ENCODE assay signal across 21 cellular contexts in the genomic region with DNA sequence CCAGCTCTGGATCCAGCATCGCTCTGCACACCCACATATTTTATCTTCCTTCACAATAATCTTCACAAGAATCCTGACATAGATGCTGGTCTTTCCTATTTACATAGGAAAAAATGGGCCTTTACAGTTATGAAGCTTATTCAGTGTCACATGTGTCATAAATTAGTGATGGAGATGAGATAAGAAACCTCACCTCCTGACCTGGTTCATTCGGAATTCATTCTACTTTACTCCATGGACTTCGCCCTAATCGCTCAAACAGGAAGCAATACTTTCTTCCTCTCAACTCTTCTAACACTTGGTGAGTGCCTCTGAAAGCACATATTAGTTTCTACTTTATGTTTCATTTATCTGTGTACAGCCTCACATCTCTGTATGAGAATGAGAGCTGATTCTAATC.
"Had no signal": no experiment of that assay in that cellular context is flagged by ENCODE, and none has a peak within 500 bp of the region (broad histone marks: within the 10 kb centered on the region; RNA-seq: fewer than 3 reads in every experiment).

No MANE protein-coding gene starts in this region.

- ATAC-seq: left lung; natural killer cell treated with Interleukin-12 subunit alpha and Interleukin-12 subunit beta and Interleukin-15 and Interleukin-18, amount 100 ng/mL, for 72 hours; sciatic nerve; stimulated activated effector memory CD8-positive, alpha-beta T cell treated with anti-CD3 and anti-CD28 coated beads, Interleukin-12 subunit alpha, Interleukin-12 subunit beta, amount 100 ng/mL, for 72 hours had no signal

- H3K4me1 ChIP-seq: left lung, stomach, thyroid gland, vagina had no signal

- FAIRE-seq: colon, frontal cortex, kidney had no signal

- H3K4me1 Mint-ChIP-seq: neural crest cell; stimulated activated effector memory CD8-positive, alpha-beta T cell treated with anti-CD3 and anti-CD28 coated beads, Interleukin-12 subunit alpha, Interleukin-12 subunit beta, amount 100 ng/mL, for 72 hours had no signal

- H3K4me3 Mint-ChIP-seq: naive B cell; natural killer cell treated with Interleukin-12 subunit alpha and Interleukin-12 subunit beta and Interleukin-15 and Interleukin-18, amount 100 ng/mL, for 72 hours; neural crest cell; stimulated activated effector memory CD8-positive, alpha-beta T cell treated with anti-CD3 and anti-CD28 coated beads, Interleukin-12 subunit alpha, Interleukin-12 subunit beta, amount 100 ng/mL, for 72 hours had no signal

- H3K9me3 Mint-ChIP-seq: naive B cell; natural killer cell treated with Interleukin-12 subunit alpha and Interleukin-12 subunit beta and Interleukin-15 and Interleukin-18, amount 100 ng/mL, for 72 hours; neural crest cell; stimulated activated effector memory CD8-positive, alpha-beta T cell treated with anti-CD3 and anti-CD28 coated beads, Interleukin-12 subunit alpha, Interleukin-12 subunit beta, amount 100 ng/mL, for 72 hours had no signal

- H3K27me3 Mint-ChIP-seq: naive B cell, progenitor cell of endocrine pancreas had no signal

- H3K27ac ChIP-seq: dorsolateral prefrontal cortex, left lung, parathyroid adenoma, stomach, thyroid gland, vagina had no signal

- H3K27me3 ChIP-seq: dorsolateral prefrontal cortex, left lung, stomach, thyroid gland, vagina had no signal

- DNase-seq: dorsolateral prefrontal cortex; effector CD4-positive, alpha-beta T cell; kidney; left lung; mesenchymal stem cell; naive B cell; stimulated activated CD4-positive, alpha-beta T cell treated with anti-CD3 and anti-CD28 coated beads, Interleukin-2, amount 100 ng/mL, for 24 hours; stimulated activated CD4-positive, alpha-beta T cell treated with anti-CD3 and anti-CD28 coated beads, Interleukin-4, amount 100 ng/mL, for 24 hours; stimulated activated naive CD4-positive, alpha-beta T cell treated with Interleukin-2 at 50 U/mL for 16 hours; stomach; thyroid gland; trophoblast cell had no signal

- H3K36me3 ChIP-seq: left lung, stomach, thyroid gland, vagina had no signal

- H3K27ac Mint-ChIP-seq: naive B cell; natural killer cell treated with Interleukin-12 subunit alpha and Interleukin-12 subunit beta and Interleukin-15 and Interleukin-18, amount 100 ng/mL, for 72 hours; progenitor cell of endocrine pancreas; stimulated activated effector memory CD8-positive, alpha-beta T cell treated with anti-CD3 and anti-CD28 coated beads, Interleukin-12 subunit alpha, Interleukin-12 subunit beta, amount 100 ng/mL, for 72 hours had no signal

- H3K9me3 ChIP-seq: left lung, stomach, thyroid gland, vagina had no signal

- H3K4me3 ChIP-seq: dorsolateral prefrontal cortex, left lung, stomach, thyroid gland, vagina had no signal

- H3K36me3 Mint-ChIP-seq: natural killer cell treated with Interleukin-12 subunit alpha and Interleukin-12 subunit beta and Interleukin-15 and Interleukin-18, amount 100 ng/mL, for 72 hours; stimulated activated effector memory CD8-positive, alpha-beta T cell treated with anti-CD3 and anti-CD28 coated beads, Interleukin-12 subunit alpha, Interleukin-12 subunit beta, amount 100 ng/mL, for 72 hours had no signal
